11 cellular contexts compared by ENCODE assay signal in genomic region chr3:194761384-194761783, GRCh38.
DNase-seq lines count a peak whose midpoint lies in the region; TF ChIP-seq lines count a peak whose summit lies in the region.
"Had no signal": no experiment of that assay in that cellular context is flagged by ENCODE, and none has a peak within 500 bp of the region (broad histone marks: within the 10 kb centered on the region; RNA-seq: fewer than 3 reads in every experiment).

No MANE protein-coding gene starts in this region.

- H3K9me3 Mint-ChIP-seq in neural progenitor cell = no peaks in the 10 kb centered on the region
- no peaks in the 10 kb centered on the region for H3K9me3 Mint-ChIP-seq in activated CD4-positive, alpha-beta memory T cell treated with anti-CD3 and anti-CD28 coated beads for 36 hours
- H3K9me3 Mint-ChIP-seq: naive thymus-derived CD4-positive, alpha-beta T cell had no signal

- POLR2A ChIA-PET in activated CD4-positive, alpha-beta memory T cell treated with anti-CD3 and anti-CD28 coated beads for 36 hours (lab: Charles Lee) = no interaction called here

- H3K79me2 ChIP-seq in neural progenitor cell (ENCODE audit: low read depth) = no peaks in the 10 kb centered on the region

- DNase-seq in H7 = peak; percentile 48
- peak; percentile 39 for DNase-seq in NCI-H146 treated with DMSO at 0.1 percent for 48 hours (lab: John Stamatoyannopoulos, UW; ENCODE audit: unreplicated experiment)
- peak; percentile 33 for DNase-seq in RPMI8226
- DNase-seq in neural progenitor cell (ENCODE audit: low spot score) = no peak
- DNase-seq in NCI-H1694 treated with DMSO at 0.1 percent for 48 hours (lab: John Stamatoyannopoulos, UW) = no peak
- DNase-seq in activated CD4-positive, alpha-beta memory T cell treated with anti-CD3 and anti-CD28 coated beads for 36 hours = no peak
- no peak for DNase-seq in brain microvascular endothelial cell
- DNase-seq: activated CD4-positive, alpha-beta T cell treated with anti-CD3 and anti-CD28 coated beads for 48 hours; naive thymus-derived CD4-positive, alpha-beta T cell; SK-N-SH had no signal

- peaks cover 16% of the 10 kb centered on the region for H3K4me1 ChIP-seq in neural progenitor cell

- no peak overlapping the region for H3K27ac Mint-ChIP-seq in neural progenitor cell
- H3K27ac Mint-ChIP-seq in activated CD4-positive, alpha-beta memory T cell treated with anti-CD3 and anti-CD28 coated beads for 36 hours = no peak overlapping the region
- H3K27ac Mint-ChIP-seq: naive thymus-derived CD4-positive, alpha-beta T cell had no signal

- CTCF ChIA-PET in activated CD4-positive, alpha-beta memory T cell treated with anti-CD3 and anti-CD28 coated beads for 36 hours (lab: Charles Lee) = no interaction called here

- H3K4me3 Mint-ChIP-seq in neural progenitor cell = no peak overlapping the region
- no peak overlapping the region for H3K4me3 Mint-ChIP-seq in activated CD4-positive, alpha-beta memory T cell treated with anti-CD3 and anti-CD28 coated beads for 36 hours
- H3K4me3 Mint-ChIP-seq: naive thymus-derived CD4-positive, alpha-beta T cell had no signal

- H4K20me1 ChIP-seq in neural progenitor cell (ENCODE audit: low read depth) = no peaks in the 10 kb centered on the region

- peaks cover 14% of the 10 kb centered on the region for H3K27me3 Mint-ChIP-seq in neural progenitor cell (ENCODE audit: insufficient read depth, low read depth)
- peaks cover 14% of the 10 kb centered on the region for H3K27me3 Mint-ChIP-seq in activated CD4-positive, alpha-beta memory T cell treated with anti-CD3 and anti-CD28 coated beads for 36 hours

- no peaks in the 10 kb centered on the region for H3K36me3 Mint-ChIP-seq in neural progenitor cell
- no peaks in the 10 kb centered on the region for H3K36me3 Mint-ChIP-seq in activated CD4-positive, alpha-beta memory T cell treated with anti-CD3 and anti-CD28 coated beads for 36 hours
- H3K36me3 Mint-ChIP-seq: naive thymus-derived CD4-positive, alpha-beta T cell had no signal

- H2AFZ ChIP-seq in neural progenitor cell (replicated peaks) = no peak overlapping the region

- H3K36me3 ChIP-seq in H7 (replicated peaks; ENCODE audit: control insufficient read depth, insufficient read depth, low read length) (no peaks in the 10 kb centered on the region), neural progenitor cell (no peaks in the 10 kb centered on the region), brain microvascular endothelial cell (replicated peaks) (no peaks in the 10 kb centered on the region)
- H3K36me3 ChIP-seq: ascending aorta had no signal

- no peaks in the 10 kb centered on the region for H3K27me3 ChIP-seq in H7 (ENCODE audit: control insufficient read depth, insufficient read depth, low read length)
- no peaks in the 10 kb centered on the region for H3K27me3 ChIP-seq in neural progenitor cell
- peaks cover 11% of the 10 kb centered on the region for H3K27me3 ChIP-seq in brain microvascular endothelial cell (replicated peaks)
- H3K27me3 ChIP-seq: ascending aorta had no signal

- no peaks in the 10 kb centered on the region for H3K9me3 ChIP-seq in neural progenitor cell (ENCODE audit: low read depth)
- H3K9me3 ChIP-seq: ascending aorta, SK-N-SH had no signal

- peaks cover 23% of the 10 kb centered on the region for H3K4me1 Mint-ChIP-seq in neural progenitor cell
- no peaks in the 10 kb centered on the region for H3K4me1 Mint-ChIP-seq in activated CD4-positive, alpha-beta memory T cell treated with anti-CD3 and anti-CD28 coated beads for 36 hours (ENCODE audit: low read depth)
- H3K4me1 Mint-ChIP-seq: naive thymus-derived CD4-positive, alpha-beta T cell had no signal

- H3K4me3 ChIP-seq in H7 (ENCODE audit: insufficient read depth, low read depth, low read length) = no peak overlapping the region
- H3K4me3 ChIP-seq in neural progenitor cell = no peak overlapping the region
- H3K4me3 ChIP-seq in brain microvascular endothelial cell (ENCODE audit: low read depth, low read length) = no peak overlapping the region
- H3K4me3 ChIP-seq: ascending aorta had no signal

- H3K9ac ChIP-seq in neural progenitor cell = no peak overlapping the region
- H3K9ac ChIP-seq: SK-N-SH had no signal

- in situ Hi-C loops in brain microvascular endothelial cell (cut with HindIII; ENCODE audit: low pct_ligation_motif_present, low sequenced_read_pairs) = no loop called here

- intact Hi-C loops in activated CD4-positive, alpha-beta memory T cell treated with anti-CD3 and anti-CD28 coated beads for 36 hours (cut with micrococcal nuclease) = loop anchor here (10.0 kb wide), 2 partner anchors 343 to 493 kb away; no protein-coding TSS in a partner anchor

- H3K4me2 ChIP-seq in neural progenitor cell = peak overlapping the region; percentile 19
- H3K4me2 ChIP-seq: SK-N-SH had no signal

- TF ChIP-seq CTCF in neural progenitor cell (IDR thresholded peaks at IDR 0.05) = no peak
- no peak for TF ChIP-seq CTCF in brain microvascular endothelial cell (IDR thresholded peaks at IDR 0.05; ENCODE audit: low read depth, low read length, missing control alignments)

- no peaks in the 10 kb centered on the region for H3F3A ChIP-seq in neural progenitor cell (ENCODE audit: low read depth)

- H3K27ac ChIP-seq in neural progenitor cell = no peak overlapping the region
- no peak overlapping the region for H3K27ac ChIP-seq in brain microvascular endothelial cell
- H3K27ac ChIP-seq: ascending aorta had no signal

Comparison
In these comparisons a context has a peak if more than half of its experiments do, and no peak if none do; other contexts are left out.
1. DNase-seq: peak in H7 (single experiment), NCI-H146 treated with DMSO at 0.1 percent for 48 hours (single experiment) and RPMI8226 (single experiment); none in neural progenitor cell (single experiment), NCI-H1694 treated with DMSO at 0.1 percent for 48 hours (single experiment), activated CD4-positive, alpha-beta memory T cell treated with anti-CD3 and anti-CD28 coated beads for 36 hours (single experiment) and brain microvascular endothelial cell (single experiment).